ENCODE assay signal across 23 cellular contexts in the genomic region with DNA sequence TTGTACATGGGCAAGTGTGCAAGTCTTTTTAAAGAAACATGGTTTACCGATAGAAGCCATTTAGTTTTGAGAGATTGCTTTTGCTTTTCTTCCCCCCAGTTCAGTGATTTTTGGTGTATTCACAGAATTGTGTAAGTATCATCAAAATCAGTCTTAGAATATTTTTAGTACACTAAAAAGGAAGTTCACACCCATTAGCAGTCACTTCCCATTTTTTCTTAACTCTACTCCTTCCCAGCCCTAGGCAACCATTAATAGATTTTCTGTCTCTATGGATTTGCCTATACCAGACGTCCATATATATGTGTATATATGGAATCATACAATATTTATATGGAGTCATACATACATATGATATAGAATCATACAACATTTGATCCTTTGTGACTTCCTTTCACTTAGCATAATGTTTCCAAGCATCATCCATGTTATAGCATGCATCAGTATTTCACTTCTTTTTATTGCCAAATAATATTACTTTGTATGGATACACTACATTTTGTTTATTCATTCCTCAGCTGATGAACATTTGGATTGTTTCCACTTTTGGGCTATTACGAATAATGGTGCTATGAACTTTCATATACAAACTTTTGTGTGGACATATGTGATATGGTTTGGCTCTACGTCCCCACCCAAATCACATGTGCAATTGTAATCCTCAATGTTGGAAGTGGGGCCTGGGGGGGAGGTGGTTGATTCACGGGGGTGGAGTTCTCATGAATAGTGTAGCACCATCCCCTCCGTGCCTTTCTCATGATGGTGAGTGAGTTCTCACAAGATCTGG. TPM values are rescaled to one million over a fixed set of nuclear protein-coding genes. Genes with fewer than 3 reads are reported as not detected.
DNase-seq lines count a peak whose midpoint lies in the region; ATAC-seq and TF ChIP-seq lines count a peak whose summit lies in the region.
"Had no signal": no experiment of that assay in that cellular context is flagged by ENCODE, and none has a peak within 500 bp of the region (broad histone marks: within the 10 kb centered on the region; RNA-seq: fewer than 3 reads in every experiment).

No MANE protein-coding gene starts in this region.

- 0 out of 2 replicates have a peak overlapping the region, but pooled peaks have one; percentile 43 for H3K14ac ChIP-seq in IMR-90 (replicated peaks; ENCODE audit: low read depth, low read length)

- H3K18ac ChIP-seq in IMR-90 (ENCODE audit: low read depth, low read length) = peak overlapping the region; percentile 48

- no TSS peak for BruUV-seq in IMR-90 (replicated peaks; lab: Mats Ljungman, UMichigan)

- ATAC-seq in IMR-90 (ENCODE audit: low read depth) = no peak
- no peak for ATAC-seq in foreskin keratinocyte
- no peak for ATAC-seq in GM21526 (IDR thresholded peaks at IDR 0.05; ENCODE audit: low FRiP score, unreplicated experiment)
- no peak for ATAC-seq in activated CD4-positive, alpha-beta T cell treated with anti-CD3 and anti-CD28 coated beads for 36 hours
- ATAC-seq: gastrocnemius medialis; stimulated activated naive CD8-positive, alpha-beta T cell treated with anti-CD3 and anti-CD28 coated beads, Interleukin-15, Interleukin-2, amounts not matched to agents 100 U/mL and 50 U/mL, for 24 hours had no signal

- H3K4me1 Mint-ChIP-seq in activated CD4-positive, alpha-beta T cell treated with anti-CD3 and anti-CD28 coated beads for 36 hours = peaks cover 3% of the 10 kb centered on the region
- H3K4me1 Mint-ChIP-seq: nephron progenitor cell had no signal

- H3K56ac ChIP-seq in IMR-90 (ENCODE audit: extremely low read depth, insufficient read depth, low read length) = no peak overlapping the region

- H3K9ac ChIP-seq in IMR-90 (ENCODE audit: low read depth, low read length) = no peak overlapping the region

- H4K8ac ChIP-seq in IMR-90 (ENCODE audit: low read depth in 2 of 2, low read length in 2 of 2) = peak overlapping the region in 1 of 2 experiments; percentile 72; a peak in 2 of 4 replicates

- H4K91ac ChIP-seq in IMR-90 (ENCODE audit: insufficient read depth, low read depth, low read length) = peak overlapping the region; percentile 34; the same call in 1 of the 2 replicates

- TF ChIP-seq CTCF in IMR-90 (conservative IDR thresholded peaks at IDR 0.05; ENCODE audit: low read depth, low read length) = no peak
- TF ChIP-seq CTCF in esophagus squamous epithelium (IDR thresholded peaks at IDR 0.05) = no peak
- no peak for TF ChIP-seq CTCF in spleen (IDR thresholded peaks at IDR 0.05 in 8 of 11, conservative IDR thresholded peaks at IDR 0.05 in 3 of 11)
- TF ChIP-seq CTCF in foreskin keratinocyte (conservative IDR thresholded peaks at IDR 0.05) = no peak

- H3K4me3 ChIP-seq in IMR-90 (ENCODE audit: insufficient read depth, low read depth, low read length) = no peak overlapping the region
- H3K4me3 ChIP-seq in esophagus squamous epithelium = no peak overlapping the region
- no peak overlapping the region for H3K4me3 ChIP-seq in spleen
- H3K4me3 ChIP-seq: gastrocnemius medialis, Peyer's patch had no signal

- in situ Hi-C loops in IMR-90 (cut with MboI; ENCODE audit: low sequenced_read_pairs) = loop anchor here (25.0 kb wide), 1 partner anchor 1316 kb away; the partner anchor contains the start of gene ETV1

- H3K36me3 ChIP-seq in IMR-90 (ENCODE audit: control insufficient read depth, insufficient read depth, low read length) = no peaks in the 10 kb centered on the region
- H3K36me3 ChIP-seq in esophagus squamous epithelium = no peaks in the 10 kb centered on the region
- H3K36me3 ChIP-seq in spleen = no peaks in the 10 kb centered on the region
- H3K36me3 ChIP-seq: gastrocnemius medialis, Peyer's patch had no signal

- no peak overlapping the region for H2AK9ac ChIP-seq in IMR-90 (replicated peaks; ENCODE audit: low read depth, low read length, poor library complexity)

- no peak overlapping the region for H2AFZ ChIP-seq in IMR-90 (replicated peaks; ENCODE audit: low read length, poor library complexity)

- H3K27me3 ChIP-seq in IMR-90 (ENCODE audit: control insufficient read depth, insufficient read depth, low read length) (no peaks in the 10 kb centered on the region), esophagus squamous epithelium (peaks cover 0 to 3% (median 0%) of the 10 kb centered on the region in 4 donors), spleen (replicated peaks in 1 of 7) (no peaks in the 10 kb centered on the region), foreskin keratinocyte (no peaks in the 10 kb centered on the region)
- H3K27me3 ChIP-seq: gastrocnemius medialis, Peyer's patch had no signal

- H3K9me1 ChIP-seq in IMR-90 (ENCODE audit: insufficient read depth, low read length) = peaks cover 7% of the 10 kb centered on the region; the same call in 1 of the 2 replicates

- DNase-seq in IMR-90 (peak; percentile 41), OCI-M1 (lab: John Stamatoyannopoulos, UW) (peak; percentile 39), esophagus squamous epithelium (lab: John Stamatoyannopoulos, UW) (no peak), spleen (no peak), foreskin keratinocyte (no peak), retina (no peak)
- no peak for DNase-seq in activated CD4-positive, alpha-beta T cell treated with anti-CD3 and anti-CD28 coated beads for 36 hours
- DNase-seq: activated naive CD4-positive, alpha-beta T cell treated with anti-CD3 and anti-CD28 coated beads for 36 hours; activated T-cell treated with anti-CD3 and anti-CD28 coated beads, Interleukin-2, amount 50 U/mL, for 48 hours; anterior cingulate cortex; Calu3; gastrocnemius medialis; NCI-H1694; NCI-H774; nephron progenitor cell; Peyer's patch; posterior cingulate gyrus; stimulated activated CD4-positive, alpha-beta T cell treated with anti-CD3 and anti-CD28 coated beads, Interleukin-2, amount 100 ng/mL, for 24 hours; stimulated activated naive CD8-positive, alpha-beta T cell treated with anti-CD3 and anti-CD28 coated beads, Interleukin-15, Interleukin-2, amounts not matched to agents 100 U/mL and 50 U/mL, for 24 hours; T1000 had no signal

- H3K27ac Mint-ChIP-seq in activated CD4-positive, alpha-beta T cell treated with anti-CD3 and anti-CD28 coated beads for 36 hours = no peak overlapping the region
- H3K27ac Mint-ChIP-seq: activated naive CD4-positive, alpha-beta T cell treated with anti-CD3 and anti-CD28 coated beads for 36 hours; nephron progenitor cell; type B pancreatic cell had no signal

- no peaks in the 10 kb centered on the region for H4K20me1 ChIP-seq in IMR-90 (ENCODE audit: insufficient read depth, low read length)

- no peaks in the 10 kb centered on the region for H3K79me1 ChIP-seq in IMR-90 (ENCODE audit: low read depth in 1 of 2, low read length in 2 of 2)

- no peaks in the 10 kb centered on the region for H3K9me3 Mint-ChIP-seq in activated CD4-positive, alpha-beta T cell treated with anti-CD3 and anti-CD28 coated beads for 36 hours (ENCODE audit: low read depth)
- H3K9me3 Mint-ChIP-seq: activated naive CD4-positive, alpha-beta T cell treated with anti-CD3 and anti-CD28 coated beads for 36 hours had no signal

- intact Hi-C loops in IMR-90 (cut with micrococcal nuclease) (no loop called here), esophagus squamous epithelium (cut with DNase I) (loop anchor here (10.0 kb wide), 1 partner anchor 594 kb away; no protein-coding TSS in a partner anchor), spleen (cut with DNase I; ENCODE audit: low total_unique reads) (no loop called here)
- intact Hi-C loops in activated CD4-positive, alpha-beta T cell treated with anti-CD3 and anti-CD28 coated beads for 36 hours (cut with DNase I, micrococcal nuclease) = no loop called here

- H2BK15ac ChIP-seq in IMR-90 (ENCODE audit: low read depth, low read length) = peak overlapping the region; percentile 77; the same call in 2 of the 3 replicates

- H3K4me2 ChIP-seq in IMR-90 (ENCODE audit: low read depth, low read length) = no peak overlapping the region

- H3K4ac ChIP-seq in IMR-90 (ENCODE audit: low read depth, low read length) = peak overlapping the region; percentile 66

- no peak for TF ChIP-seq RAD21 in IMR-90 (IDR thresholded peaks at IDR 0.05; ENCODE audit: low read length)

- POLR2A ChIA-PET in IMR-90 (lab: Charles Lee; ENCODE audit: unreplicated experiment) = no interaction called here
- POLR2A ChIA-PET in activated CD4-positive, alpha-beta T cell treated with anti-CD3 and anti-CD28 coated beads for 36 hours (lab: Charles Lee) = no interaction called here

- H3K4me3 Mint-ChIP-seq in activated CD4-positive, alpha-beta T cell treated with anti-CD3 and anti-CD28 coated beads for 36 hours = no peak overlapping the region
- H3K4me3 Mint-ChIP-seq: activated naive CD4-positive, alpha-beta T cell treated with anti-CD3 and anti-CD28 coated beads for 36 hours; nephron progenitor cell; type B pancreatic cell had no signal

- peak overlapping the region; percentile 81 for H2BK5ac ChIP-seq in IMR-90 (ENCODE audit: low read depth, low read length, poor library complexity, severe bottlenecking)

- peak overlapping the region; percentile 14; the same call in 1 of the 2 replicates for H2BK20ac ChIP-seq in IMR-90 (ENCODE audit: low read depth, low read length)

- H3K9me3 ChIP-seq in IMR-90 (ENCODE audit: control insufficient read depth, insufficient read depth, low read length) (peaks cover 2% of the 10 kb centered on the region; the same call in 1 of the 2 replicates), esophagus squamous epithelium (no peaks in the 10 kb centered on the region), spleen (peaks cover 0 to 6% (median 0%) of the 10 kb centered on the region in 8 donors)
- H3K9me3 ChIP-seq: gastrocnemius medialis, Peyer's patch had no signal

- peak overlapping the region; percentile 78; the same call in 1 of the 2 replicates for H4K5ac ChIP-seq in IMR-90 (ENCODE audit: low read depth, low read length)

- no CpG with 5 or more reads among the region's 6 CpGs for WGBS in IMR-90 (ENCODE audit: extremely low coverage in 2 of 2, insufficient read length in 1 of 2), 2 experiments
- 56 to 60% methylated on average over 6 of the region's 6 CpGs for WGBS in esophagus squamous epithelium, 2 donors
- 64 to 76% (median 69%) methylated on average over 6 of the region's 6 CpGs for WGBS in spleen, 5 donors

- TF ChIP-seq POLR2A in IMR-90 (IDR thresholded peaks at IDR 0.05; ENCODE audit: low read depth, low read length) = no peak
- no peak for TF ChIP-seq POLR2A in esophagus squamous epithelium (IDR thresholded peaks at IDR 0.05)
- no peak for TF ChIP-seq POLR2A in spleen (IDR thresholded peaks at IDR 0.05)

- no peak overlapping the region; the same call in 1 of the 2 replicates for H2AK5ac ChIP-seq in IMR-90 (ENCODE audit: low read depth, low read length)

- peak overlapping the region; percentile 70 for H2BK120ac ChIP-seq in IMR-90 (ENCODE audit: low read depth, low read length)

- H3K36me3 Mint-ChIP-seq in activated CD4-positive, alpha-beta T cell treated with anti-CD3 and anti-CD28 coated beads for 36 hours (ENCODE audit: low read depth) = no peaks in the 10 kb centered on the region
- H3K36me3 Mint-ChIP-seq: type B pancreatic cell had no signal

- H3K27me3 Mint-ChIP-seq in activated CD4-positive, alpha-beta T cell treated with anti-CD3 and anti-CD28 coated beads for 36 hours = no peaks in the 10 kb centered on the region
- H3K27me3 Mint-ChIP-seq: type B pancreatic cell had no signal

- CTCF ChIA-PET in IMR-90 (lab: Yijun Ruan, JAX) = interaction anchor here (0.7 to 1.3 kb wide), 2 partner anchors 11 to 722 kb away, joined by 3 read pairs; no protein-coding TSS in a partner anchor
- CTCF ChIA-PET in activated CD4-positive, alpha-beta T cell treated with anti-CD3 and anti-CD28 coated beads for 36 hours (lab: Charles Lee) = interaction anchor here (0.5 to 0.7 kb wide), 2 partner anchors 10 to 154 kb away, joined by 4 read pairs; no protein-coding TSS in a partner anchor

- dilution Hi-C loops in IMR-90 (cut with HindIII; ENCODE audit: low sequenced_read_pairs, unreplicated experiment) = no loop called here

- H3K23ac ChIP-seq in IMR-90 (ENCODE audit: low read depth, low read length) = peak overlapping the region; percentile 8; the same call in 1 of the 2 replicates

- H3K4me1 ChIP-seq in IMR-90 (ENCODE audit: control insufficient read depth, insufficient read depth, low read length) (peaks cover 9% of the 10 kb centered on the region), esophagus squamous epithelium (peaks cover 0 to 31% (median 8%) of the 10 kb centered on the region in 3 donors), spleen (peaks cover 0 to 28% (median 16%) of the 10 kb centered on the region in 6 donors), foreskin keratinocyte (peaks cover 12% of the 10 kb centered on the region)
- H3K4me1 ChIP-seq: Peyer's patch had no signal

- H3K27ac ChIP-seq in IMR-90 (ENCODE audit: insufficient read depth, low read length) (no peak overlapping the region), esophagus squamous epithelium (peak overlapping the region in 3 of 4 donors; percentile 38 to 71 (median 69)), spleen (peak overlapping the region in 5 of 8 donors; percentile 11 to 64 (median 17)), foreskin keratinocyte (no peak overlapping the region)
- H3K27ac ChIP-seq: epithelial cell of prostate, gastrocnemius medialis had no signal

RNA-seq across cellular contexts. Expression of gene ARL4A, which starts 16.5 kb away (rescaled TPM):
- 22.4 and 48.0 TPM in 2 replicates for total RNA-seq in IMR-90 (2012; rRNA removed)
- polyA plus RNA-seq in IMR-90 (2012; rRNA removed) = 7.9 and 13.7 TPM in 2 replicates
- polyA plus RNA-seq in IMR-90 (2012; cell fraction: cytosol; rRNA removed) = 2.2 TPM in 2 replicates
- 1.4 and 4.4 TPM in 2 replicates for polyA plus RNA-seq in IMR-90 (2012; cell fraction: nucleus; rRNA removed; ENCODE audit: low replicate concordance)
- 100 to 1,000 TPM in 1 of 4 donors, 10 to 100 TPM in 3; 40.5 to 102 (median 48.5) TPM for total RNA-seq in esophagus squamous epithelium
- total RNA-seq in spleen = 10 to 100 TPM; 15.8 to 40.9 (median 31.9) TPM
- 10 to 100 TPM; 12.9 to 25.3 (median 15.8) TPM for polyA plus RNA-seq in spleen
- 14.0 and 15.3 TPM in 2 replicates for total RNA-seq in foreskin keratinocyte
- polyA plus RNA-seq in foreskin keratinocyte = 11.0 and 15.0 TPM in 2 replicates
- total RNA-seq in activated CD4-positive, alpha-beta T cell treated with anti-CD3 and anti-CD28 coated beads for 36 hours = 10 to 100 TPM in 1 of 2 experiments, 1 to 10 TPM in 1; 7.5 to 10.4 TPM

Comparison
In these comparisons a context has a peak if more than half of its experiments do, and no peak if none do; other contexts are left out.
1. DNase-seq: peak in IMR-90 (single experiment) and OCI-M1 (single experiment); none in esophagus squamous epithelium (single experiment), spleen (single experiment), foreskin keratinocyte (0 of 2), retina (single experiment) and activated CD4-positive, alpha-beta T cell treated with anti-CD3 and anti-CD28 coated beads for 36 hours (single experiment).
2. H3K27ac ChIP-seq: peak in esophagus squamous epithelium (3 of 4) and spleen (5 of 8); none in IMR-90 (single experiment) and foreskin keratinocyte (single experiment).